Comparison of ENCODE assay signal across 8 cellular contexts in the genomic region with DNA sequence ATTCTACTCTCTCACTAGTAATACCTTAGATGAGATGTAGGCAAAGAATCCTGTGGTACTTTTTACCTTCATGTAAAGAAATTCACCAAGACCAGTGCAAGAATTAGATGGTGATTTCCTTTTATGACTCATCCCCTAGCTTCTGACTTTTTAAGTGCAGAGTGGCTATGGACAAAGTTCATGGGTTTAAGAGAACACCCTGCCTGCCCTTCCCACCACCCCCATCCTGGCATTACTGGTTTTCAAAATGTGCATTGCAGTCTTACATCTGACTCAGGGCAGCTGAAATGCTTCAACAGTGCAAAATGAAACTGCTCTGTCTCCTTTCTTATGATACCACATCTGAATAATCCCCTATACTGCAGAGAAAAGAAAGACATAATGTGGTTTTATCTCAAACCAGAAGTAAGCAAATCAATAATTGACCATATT. TPM values are rescaled to one million over a fixed set of nuclear protein-coding genes. Genes with fewer than 3 reads are reported as not detected.
DNase-seq lines count a peak whose midpoint lies in the region; ATAC-seq, FAIRE-seq and TF ChIP-seq lines count a peak whose summit lies in the region.

No MANE protein-coding gene starts in this region.

- ATAC-seq in HG03139 (IDR thresholded peaks at IDR 0.05; ENCODE audit: unreplicated experiment), result peak; percentile 65

- peak overlapping the region; percentile 69 for H3K4me2 ChIP-seq in skeletal muscle satellite cell (ENCODE audit: low read length)

- no peak for FAIRE-seq in GM12892 (lab: Jason Lieb, UNC)

- H3K4me3 ChIP-seq in adipocyte (ENCODE audit: low read length) (peak overlapping the region; percentile 71), skeletal muscle satellite cell (ENCODE audit: low read length) (peak overlapping the region; percentile 28)

- H3K4me1 ChIP-seq in adipocyte (ENCODE audit: control insufficient read depth, insufficient read depth, low read length), result peaks cover 48% of the 10 kb centered on the region
- H3K4me1 ChIP-seq in skeletal muscle satellite cell (ENCODE audit: control insufficient read depth, insufficient read depth, low read length), result peaks cover 24% of the 10 kb centered on the region

- TF ChIP-seq POLR2A in GM12892 (IDR thresholded peaks at IDR 0.05; ENCODE audit: low read depth, low read length), result no peak

- H3K9me3 ChIP-seq in adipocyte (ENCODE audit: control insufficient read depth, low read length) (no peaks in the 10 kb centered on the region), skeletal muscle satellite cell (replicated peaks; ENCODE audit: low read length) (no peaks in the 10 kb centered on the region)

- peak overlapping the region; percentile 74 for H3K9ac ChIP-seq in adipocyte (ENCODE audit: low read length)
- H3K9ac ChIP-seq in skeletal muscle satellite cell (ENCODE audit: low read depth, low read length), result peak overlapping the region; percentile 15

- peak; percentile 50 for DNase-seq in stimulated activated CD4-positive, alpha-beta T cell treated with anti-CD3 and anti-CD28 coated beads, Interleukin-15, amount 100 ng/mL, for 24 hours
- no peak for DNase-seq in stimulated activated CD4-positive, alpha-beta T cell treated with anti-CD3 and anti-CD28 coated beads, Interleukin-4, amount 100 ng/mL, for 1 hour
- peak; percentile 74 for DNase-seq in adipocyte (ENCODE audit: low read depth)
- no peak for DNase-seq in NCI-H1105 (lab: John Stamatoyannopoulos, UW)
- DNase-seq in GM12892 (ENCODE audit: insufficient read length), result no peak
- no peak for DNase-seq in GM10266 (ENCODE audit: extremely low spot score)

- no peak for TF ChIP-seq CTCF in GM10266 (IDR thresholded peaks at IDR 0.05; ENCODE audit: control insufficient read depth, insufficient read depth, low read depth, missing control alignments)

- H3K36me3 ChIP-seq in adipocyte (ENCODE audit: control insufficient read depth, insufficient read depth, low read length, severe bottlenecking) (no peaks in the 10 kb centered on the region), skeletal muscle satellite cell (ENCODE audit: insufficient read depth, low read length) (no peaks in the 10 kb centered on the region)

- no peaks in the 10 kb centered on the region for H3K27me3 ChIP-seq in adipocyte (replicated peaks; ENCODE audit: control insufficient read depth, insufficient read depth, low read length)
- H3K27me3 ChIP-seq in skeletal muscle satellite cell (ENCODE audit: control insufficient read depth, insufficient read depth, low read length), result no peaks in the 10 kb centered on the region

RNA-seq across cellular contexts. Expression of a gene that starts 22.6 kb away (rescaled TPM):
- 29.7 and 31.7 TPM in 2 replicates for total RNA-seq in skeletal muscle satellite cell (2012; rRNA removed)
- 20.1 TPM for polyA plus RNA-seq in GM12892 (2012; ENCODE audit: missing spikeins)

RNA-seq across cellular contexts. Expression of a gene that starts 22.7 kb away (rescaled TPM):
- 5.0 and 9.1 TPM in 2 replicates for total RNA-seq in skeletal muscle satellite cell (2012; rRNA removed)
- 6.7 TPM for polyA plus RNA-seq in GM12892 (2012; ENCODE audit: missing spikeins)

Comparison
In these comparisons a context has a peak if more than half of its experiments do, and no peak if none do; other contexts are left out.
1. DNase-seq: peak in stimulated activated CD4-positive, alpha-beta T cell treated with anti-CD3 and anti-CD28 coated beads, Interleukin-15, amount 100 ng/mL, for 24 hours (single experiment) and adipocyte (single experiment); none in stimulated activated CD4-positive, alpha-beta T cell treated with anti-CD3 and anti-CD28 coated beads, Interleukin-4, amount 100 ng/mL, for 1 hour (single experiment), NCI-H1105 (single experiment), GM12892 (single experiment) and GM10266 (single experiment).